In the genomic region with DNA sequence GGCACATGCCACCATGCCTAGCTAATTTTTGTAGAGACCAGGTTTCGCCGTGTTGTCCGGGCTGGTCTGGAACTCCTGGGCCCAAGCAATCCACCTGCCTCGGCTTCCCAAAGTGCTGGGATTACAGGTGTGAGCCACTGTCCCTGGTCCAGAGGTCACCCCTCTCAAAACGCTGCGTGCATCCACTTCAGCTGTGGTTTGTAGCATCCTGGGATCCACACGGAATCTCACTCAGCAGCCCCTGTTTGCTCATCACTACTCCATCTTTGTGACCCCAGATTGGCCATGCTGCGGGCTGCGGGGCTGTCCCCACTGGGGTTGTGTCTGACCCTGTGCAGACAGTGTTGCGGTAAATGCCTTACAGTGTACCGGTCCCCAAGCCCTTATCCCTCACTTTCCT, we compare ENCODE assay signal across 13 cellular contexts. TPM values are rescaled to one million over a fixed set of nuclear protein-coding genes. Genes with fewer than 3 reads are reported as not detected.
A peak's percentile ranks its signal among the peaks of the same experiment; 100 is the strongest.
DNase-seq lines count a peak whose midpoint lies in the region; ATAC-seq lines count a peak whose summit lies in the region.
"Had no signal": no experiment of that assay in that cellular context is flagged by ENCODE, and none has a peak within 500 bp of the region (broad histone marks: within the 10 kb centered on the region; RNA-seq: fewer than 3 reads in every experiment).

No MANE protein-coding gene starts in this region.

- CTCF ChIA-PET in T-cell (lab: Charles Lee), result no interaction called here

- H3K4me3 Mint-ChIP-seq in activated T-cell treated with anti-CD3 and anti-CD28 coated beads, Interleukin-2, amount 50 U/mL, for 24 hours, result peak overlapping the region; percentile 88
- peak overlapping the region; percentile 28 to 96 (median 67) for H3K4me3 Mint-ChIP-seq in T-cell
- peak overlapping the region; percentile 22 for H3K4me3 Mint-ChIP-seq in stimulated activated effector memory CD8-positive, alpha-beta T cell treated with anti-CD3 and anti-CD28 coated beads, Interleukin-12 subunit alpha, Interleukin-12 subunit beta, amount 100 ng/mL, for 72 hours

- no peaks in the 10 kb centered on the region for H3K9me3 Mint-ChIP-seq in activated T-cell treated with anti-CD3 and anti-CD28 coated beads, Interleukin-2, amount 50 U/mL, for 24 hours
- H3K9me3 Mint-ChIP-seq in T-cell, result no peaks in the 10 kb centered on the region
- H3K9me3 Mint-ChIP-seq in stimulated activated effector memory CD8-positive, alpha-beta T cell treated with anti-CD3 and anti-CD28 coated beads, Interleukin-12 subunit alpha, Interleukin-12 subunit beta, amount 100 ng/mL, for 72 hours, result no peaks in the 10 kb centered on the region
- H3K9me3 Mint-ChIP-seq: immature natural killer cell had no signal

- peak overlapping the region; percentile 60 for H3K27ac Mint-ChIP-seq in activated T-cell treated with anti-CD3 and anti-CD28 coated beads, Interleukin-2, amount 50 U/mL, for 24 hours
- H3K27ac Mint-ChIP-seq in T-cell, result peak overlapping the region; percentile 73 to 87
- H3K27ac Mint-ChIP-seq in stimulated activated effector memory CD8-positive, alpha-beta T cell treated with anti-CD3 and anti-CD28 coated beads, Interleukin-12 subunit alpha, Interleukin-12 subunit beta, amount 100 ng/mL, for 72 hours, result peak overlapping the region; percentile 60

- intact Hi-C loops in left colon (cut with DNase I, micrococcal nuclease), result no loop called here

- POLR2A ChIA-PET in T-cell (lab: Charles Lee), result no interaction called here

- ATAC-seq in T-cell (replicated peaks in 1 of 4) (no peak), left colon (no peak), HG03469 (IDR thresholded peaks at IDR 0.05; ENCODE audit: unreplicated experiment) (no peak)
- ATAC-seq in stimulated activated effector memory CD8-positive, alpha-beta T cell treated with anti-CD3 and anti-CD28 coated beads, Interleukin-12 subunit alpha, Interleukin-12 subunit beta, amount 100 ng/mL, for 72 hours, result no peak
- ATAC-seq: upper lobe of right lung had no signal

- peaks cover 8% of the 10 kb centered on the region for H3K36me3 Mint-ChIP-seq in activated T-cell treated with anti-CD3 and anti-CD28 coated beads, Interleukin-2, amount 50 U/mL, for 24 hours (ENCODE audit: low read depth)
- H3K36me3 Mint-ChIP-seq in T-cell, result no peaks in the 10 kb centered on the region
- peaks cover 6% of the 10 kb centered on the region for H3K36me3 Mint-ChIP-seq in stimulated activated effector memory CD8-positive, alpha-beta T cell treated with anti-CD3 and anti-CD28 coated beads, Interleukin-12 subunit alpha, Interleukin-12 subunit beta, amount 100 ng/mL, for 72 hours

- DNase-seq in activated T-cell treated with anti-CD3 and anti-CD28 coated beads, Interleukin-2, amount 50 U/mL, for 24 hours, result no peak
- DNase-seq in activated T-cell treated with anti-CD3 and anti-CD28 coated beads for 4 hours (no peak), T-cell (no peak), left colon (peak; percentile 2 to 21), COLO668 (lab: John Stamatoyannopoulos, UW; ENCODE audit: unreplicated experiment) (no peak), NCI-H2081 treated with DMSO at 0.1 percent for 48 hours (lab: John Stamatoyannopoulos, UW) (no peak)
- DNase-seq in stimulated activated effector memory CD8-positive, alpha-beta T cell treated with anti-CD3 and anti-CD28 coated beads, Interleukin-12 subunit alpha, Interleukin-12 subunit beta, amount 100 ng/mL, for 72 hours (ENCODE audit: low spot score in 2 of 2), result no peak
- DNase-seq: amygdala, DMS53, immature natural killer cell, SW 1271, upper lobe of right lung had no signal

- H3K4me1 Mint-ChIP-seq in activated T-cell treated with anti-CD3 and anti-CD28 coated beads, Interleukin-2, amount 50 U/mL, for 24 hours (ENCODE audit: low read depth), result peaks cover 76% of the 10 kb centered on the region
- peaks cover 78 to 82% (median 79%) of the 10 kb centered on the region in 3 donors for H3K4me1 Mint-ChIP-seq in T-cell
- H3K4me1 Mint-ChIP-seq in stimulated activated effector memory CD8-positive, alpha-beta T cell treated with anti-CD3 and anti-CD28 coated beads, Interleukin-12 subunit alpha, Interleukin-12 subunit beta, amount 100 ng/mL, for 72 hours, result peaks cover 57% of the 10 kb centered on the region

- no peaks in the 10 kb centered on the region for H3K27me3 Mint-ChIP-seq in activated T-cell treated with anti-CD3 and anti-CD28 coated beads, Interleukin-2, amount 50 U/mL, for 24 hours
- no peaks in the 10 kb centered on the region for H3K27me3 Mint-ChIP-seq in T-cell

RNA-seq across cellular contexts. Expression of a gene that starts 3.5 kb away (rescaled TPM):
- total RNA-seq in T-cell (10 to 100 TPM; 20.9 to 23.1 (median 22.9) TPM), left colon (10 to 100 TPM; 35.6 to 42.2 TPM)

Comparison
In these comparisons a context has a peak if more than half of its experiments do, and no peak if none do; other contexts are left out.
1. DNase-seq: peak in left colon (2 of 2); none in activated T-cell treated with anti-CD3 and anti-CD28 coated beads, Interleukin-2, amount 50 U/mL, for 24 hours (single experiment), activated T-cell treated with anti-CD3 and anti-CD28 coated beads for 4 hours (single experiment), T-cell (0 of 34), stimulated activated effector memory CD8-positive, alpha-beta T cell treated with anti-CD3 and anti-CD28 coated beads, Interleukin-12 subunit alpha, Interleukin-12 subunit beta, amount 100 ng/mL, for 72 hours (0 of 2), COLO668 (single experiment) and NCI-H2081 treated with DMSO at 0.1 percent for 48 hours (single experiment).
2. H3K4me3 Mint-ChIP-seq: peak in every context shown above with its lines; median percentile 88 in activated T-cell treated with anti-CD3 and anti-CD28 coated beads, Interleukin-2, amount 50 U/mL, for 24 hours; 67 in T-cell; 22 in stimulated activated effector memory CD8-positive, alpha-beta T cell treated with anti-CD3 and anti-CD28 coated beads, Interleukin-12 subunit alpha, Interleukin-12 subunit beta, amount 100 ng/mL, for 72 hours.
3. Peak in every context shown above with its lines, with median percentiles within 50 percentile points of each other: H3K27ac Mint-ChIP-seq.